In the genomic region with DNA sequence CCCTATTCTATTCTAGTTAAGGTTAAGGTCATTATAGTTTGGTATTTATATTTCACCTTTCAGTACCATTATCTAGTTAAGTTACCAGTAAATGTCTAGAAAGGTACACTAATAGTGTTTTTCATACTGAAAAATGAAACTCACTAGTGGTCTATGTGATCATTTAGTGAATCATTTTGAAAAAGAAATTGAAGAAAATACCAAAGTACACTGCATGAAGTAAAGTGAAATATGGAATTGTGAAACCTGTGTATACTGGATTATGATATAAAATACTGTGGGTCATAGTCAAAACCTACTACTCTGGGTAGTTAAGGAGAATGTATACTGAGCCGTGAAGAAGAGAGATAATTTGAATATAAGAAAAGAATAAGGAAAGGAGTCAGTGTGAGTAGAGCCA, we compare ENCODE assay signal across 8 cellular contexts. TPM values are rescaled to one million over a fixed set of nuclear protein-coding genes. Genes with fewer than 3 reads are reported as not detected.
DNase-seq lines count a peak whose midpoint lies in the region; ATAC-seq, FAIRE-seq and TF ChIP-seq lines count a peak whose summit lies in the region.
"Not testable (repeated sequence)": the region's sequence is repeated elsewhere in the genome, so short reads cannot be mapped to it uniquely, and the experiment has no call there.

No MANE protein-coding gene starts in this region.

- ATAC-seq in GM18870 (IDR thresholded peaks at IDR 0.05; ENCODE audit: unreplicated experiment) (peak; percentile 90), GM19467 (IDR thresholded peaks at IDR 0.05; ENCODE audit: unreplicated experiment) (peak; percentile 71), HG02571 (IDR thresholded peaks at IDR 0.05; ENCODE audit: unreplicated experiment) (peak; percentile 72), HG03025 (IDR thresholded peaks at IDR 0.05; ENCODE audit: low FRiP score, unreplicated experiment) (peak; percentile 77), HG03432 (IDR thresholded peaks at IDR 0.05; ENCODE audit: unreplicated experiment) (peak; percentile 85)
- peak; percentile 86 for ATAC-seq in activated CD4-positive, alpha-beta T cell treated with anti-CD3 and anti-CD28 coated beads for 36 hours
- not testable (repeated sequence) for ATAC-seq in central memory CD8-positive, alpha-beta T cell (replicated peaks; ENCODE audit: extremely low read depth, poor library complexity, severe bottlenecking)

- FAIRE-seq in D721Med (lab: Jason Lieb, UNC) = peak; percentile 79

- not testable (repeated sequence) for DNase-seq in D721Med (ENCODE audit: insufficient read length, low spot score); activated CD4-positive, alpha-beta T cell treated with anti-CD3 and anti-CD28 coated beads for 36 hours; central memory CD8-positive, alpha-beta T cell (ENCODE audit: low spot score in 2 of 2)

- H3K9me3 Mint-ChIP-seq in activated CD4-positive, alpha-beta T cell treated with anti-CD3 and anti-CD28 coated beads for 36 hours (ENCODE audit: low read depth); central memory CD8-positive, alpha-beta T cell: not testable (repeated sequence)

- intact Hi-C loops in activated CD4-positive, alpha-beta T cell treated with anti-CD3 and anti-CD28 coated beads for 36 hours (cut with DNase I, micrococcal nuclease) = loop anchor here (1.0 to 2.0 kb wide), 2 partner anchors 17 to 44 kb away; a partner anchor contains a TSS

- H3K4me3 Mint-ChIP-seq in activated CD4-positive, alpha-beta T cell treated with anti-CD3 and anti-CD28 coated beads for 36 hours; central memory CD8-positive, alpha-beta T cell: not testable (repeated sequence)

- TF ChIP-seq CTCF in D721Med (IDR thresholded peaks at IDR 0.05; ENCODE audit: insufficient read depth, missing control alignments) = not testable (repeated sequence)

- POLR2A ChIA-PET in activated CD4-positive, alpha-beta T cell treated with anti-CD3 and anti-CD28 coated beads for 36 hours (lab: Charles Lee) = not testable (repeated sequence)

- CTCF ChIA-PET in activated CD4-positive, alpha-beta T cell treated with anti-CD3 and anti-CD28 coated beads for 36 hours (lab: Charles Lee) = interaction anchor here (1.2 to 1.4 kb wide), 4 partner anchors 9 to 113 kb away, joined by 4 to 8 read pairs (median 4); no protein-coding TSS in a partner anchor

- peak overlapping the region; percentile 32 for H3K27ac Mint-ChIP-seq in activated CD4-positive, alpha-beta T cell treated with anti-CD3 and anti-CD28 coated beads for 36 hours
- peak overlapping the region; percentile 38 for H3K27ac Mint-ChIP-seq in central memory CD8-positive, alpha-beta T cell (ENCODE audit: low read depth)

- peaks cover 39% of the 10 kb centered on the region for H3K4me1 Mint-ChIP-seq in activated CD4-positive, alpha-beta T cell treated with anti-CD3 and anti-CD28 coated beads for 36 hours
- H3K4me1 Mint-ChIP-seq in central memory CD8-positive, alpha-beta T cell = peaks cover 21% of the 10 kb centered on the region

- peaks cover 37% of the 10 kb centered on the region for H3K36me3 Mint-ChIP-seq in activated CD4-positive, alpha-beta T cell treated with anti-CD3 and anti-CD28 coated beads for 36 hours (ENCODE audit: low read depth)
- H3K36me3 Mint-ChIP-seq in central memory CD8-positive, alpha-beta T cell (ENCODE audit: insufficient read depth) = not testable (repeated sequence)

- peaks cover 15% of the 10 kb centered on the region for H3K27me3 Mint-ChIP-seq in activated CD4-positive, alpha-beta T cell treated with anti-CD3 and anti-CD28 coated beads for 36 hours
- H3K27me3 Mint-ChIP-seq in central memory CD8-positive, alpha-beta T cell = not testable (repeated sequence)

RNA-seq across cellular contexts. Expression of a gene that starts 44.0 kb away (rescaled TPM):
- 10 to 100 TPM; 49.7 to 75.7 TPM for total RNA-seq in activated CD4-positive, alpha-beta T cell treated with anti-CD3 and anti-CD28 coated beads for 36 hours

RNA-seq across cellular contexts. Expression of a gene that starts 53.3 kb away (rescaled TPM):
- 10 to 100 TPM; 44.2 to 56.7 TPM for total RNA-seq in activated CD4-positive, alpha-beta T cell treated with anti-CD3 and anti-CD28 coated beads for 36 hours
